8 cellular contexts compared by ENCODE assay signal in genomic region chr1:156282479-156283222, GRCh38. TPM values are rescaled to one million over a fixed set of nuclear protein-coding genes. Genes with fewer than 3 reads are reported as not detected.
DNase-seq lines count a peak whose midpoint lies in the region; ATAC-seq and TF ChIP-seq lines count a peak whose summit lies in the region.

Gene SMG5, minus strand, starts transcription at chr1:156282825. Its CDS starts 145 bp downstream, at chr1:156282680.

- H3K27me3 ChIP-seq in BE2C (no peaks in the 10 kb centered on the region), colonic mucosa (no peaks in the 10 kb centered on the region), layer of hippocampus (ENCODE audit: control insufficient read depth, insufficient read depth, low read length) (no peaks in the 10 kb centered on the region)

- peaks cover 35% of the 10 kb centered on the region for H3K36me3 ChIP-seq in BE2C
- peaks cover 2% of the 10 kb centered on the region for H3K36me3 ChIP-seq in colonic mucosa

- intact Hi-C loops in colonic mucosa (cut with DNase I) = no loop called here

- H3K27ac ChIP-seq in colonic mucosa = peak within 1 kb of the TSS; percentile 91
- peak within 1 kb of the TSS; percentile 95 for H3K27ac ChIP-seq in layer of hippocampus (ENCODE audit: low read depth, low read length)

- peaks cover 5% of the 10 kb centered on the region; the same call in 1 of the 2 replicates for H3K4me1 ChIP-seq in BE2C
- peaks cover 14% of the 10 kb centered on the region for H3K4me1 ChIP-seq in colonic mucosa

- peak; percentile 81 for ATAC-seq in HG03460 (IDR thresholded peaks at IDR 0.05; ENCODE audit: unreplicated experiment)

- no peaks in the 10 kb centered on the region for H3K9me3 ChIP-seq in BE2C
- H3K9me3 ChIP-seq in colonic mucosa = no peaks in the 10 kb centered on the region

- TF ChIP-seq CTCF in BE2C (IDR thresholded peaks at IDR 0.05; ENCODE audit: low read depth, low read length) = no peak
- no peak for TF ChIP-seq CTCF in colonic mucosa (IDR thresholded peaks at IDR 0.05)

- DNase-seq in BE2C (peak; percentile 98), GM19240 (ENCODE audit: insufficient read length, low spot score) (peak; percentile 89), NCI-H526 (lab: John Stamatoyannopoulos, UW) (peak; percentile 99 to 100), colonic mucosa (peak; percentile 97)
- peak; percentile 97 for DNase-seq in activated CD4-positive, alpha-beta T cell treated with anti-CD3 and anti-CD28 coated beads for 48 hours
- DNase-seq in stimulated activated CD4-positive, alpha-beta T cell treated with anti-CD3 and anti-CD28 coated beads, Interleukin-1b, Interleukin-23, amount 100 ng/mL, for 4 hours (ENCODE audit: low read depth in 2 of 2) = peak; percentile 89 to 92

- H3K4me3 ChIP-seq in BE2C (ENCODE audit: low read depth, low read length) (peak within 1 kb of the TSS; percentile 73), colonic mucosa (peak within 1 kb of the TSS; percentile 86)

- peak within 1 kb of the TSS; percentile 77 to 92 for H3K9ac ChIP-seq in colonic mucosa (ENCODE audit: low read depth in 2 of 2, low read length in 2 of 2)

RNA-seq across cellular contexts. Expression of gene SMG5, which starts in this region (rescaled TPM):
- polyA plus RNA-seq in BE2C (2012; ENCODE audit: insufficient read depth, insufficient read length, low read depth) = 197 TPM
- total RNA-seq in colonic mucosa = 100 to 1,000 TPM in 1 of 2 donors, 10 to 100 TPM in 1; 65.2 to 107 TPM

Comparison
In these comparisons a context has a peak if more than half of its experiments do, and no peak if none do; other contexts are left out.
1. Peak in every context shown above with its lines: DNase-seq, ATAC-seq, H3K4me3 ChIP-seq and H3K27ac ChIP-seq.